11 cellular contexts compared by ENCODE assay signal in the genomic region with DNA sequence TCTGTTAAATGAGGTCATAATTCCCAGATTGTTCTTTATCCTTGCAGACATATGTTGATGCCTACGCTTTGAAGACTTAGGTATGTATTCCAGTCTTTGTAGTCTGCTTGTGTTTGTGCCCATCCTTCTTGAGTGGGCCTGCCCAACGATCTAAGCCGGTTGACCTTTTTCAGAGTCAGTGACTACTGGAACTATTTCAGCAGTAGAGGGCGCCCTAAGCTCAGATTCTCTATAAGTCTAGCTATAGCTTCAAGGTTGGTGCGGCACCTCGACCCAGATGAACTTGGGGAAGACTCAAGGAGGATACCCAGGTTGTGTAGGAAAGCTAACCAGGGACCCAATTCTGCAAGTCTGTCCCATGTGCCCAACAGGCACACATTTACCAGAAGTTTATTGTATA.
DNase-seq lines count a peak whose midpoint lies in the region; ATAC-seq and TF ChIP-seq lines count a peak whose summit lies in the region.
"Had no signal": no experiment of that assay in that cellular context is flagged by ENCODE, and none has a peak within 500 bp of the region (broad histone marks: within the 10 kb centered on the region; RNA-seq: fewer than 3 reads in every experiment).

No MANE protein-coding gene starts in this region.

- H3K4me1 ChIP-seq in A673 (ENCODE audit: insufficient read depth, low read length, poor library complexity, severe bottlenecking) (no peaks in the 10 kb centered on the region), gastroesophageal sphincter (no peaks in the 10 kb centered on the region)

- no TSS peak for BruUV-seq in A673 (replicated peaks; lab: Mats Ljungman, UMichigan)

- H3K9me3 ChIP-seq in A673 (ENCODE audit: low read depth, low read length, poor library complexity, severe bottlenecking) (peaks cover 8% of the 10 kb centered on the region), gastroesophageal sphincter (peaks cover 0 to 45% (median 3%) of the 10 kb centered on the region in 3 donors)

- DNase-seq in A673 (ENCODE audit: low spot score) (peak; percentile 56), ELF-1 (ENCODE audit: low read depth, low spot score) (peak; percentile 59), NCI-H526 treated with DMSO at 0.1 percent for 48 hours (lab: John Stamatoyannopoulos, UW) (peak; percentile 23), erythroblast (lab: John Stamatoyannopoulos, UW) (peak; percentile 22 to 50)
- DNase-seq: activated naive CD4-positive, alpha-beta T cell; foreskin melanocyte; GOT3 had no signal

- ATAC-seq in gastroesophageal sphincter (no peak), GM19452 (IDR thresholded peaks at IDR 0.05; ENCODE audit: unreplicated experiment) (no peak), HG03280 (IDR thresholded peaks at IDR 0.05; ENCODE audit: unreplicated experiment) (no peak), GM21786 (IDR thresholded peaks at IDR 0.05; ENCODE audit: unreplicated experiment) (no peak)

- H3K36me3 ChIP-seq in A673 (ENCODE audit: insufficient read depth, low read length, poor library complexity, severe bottlenecking) (no peaks in the 10 kb centered on the region), gastroesophageal sphincter (no peaks in the 10 kb centered on the region)

- CTCF ChIA-PET in A673 (lab: Charles Lee) = no interaction called here

- POLR2A ChIA-PET in A673 (lab: Charles Lee; ENCODE audit: low non-redundant PET) = no interaction called here

- peak; percentile 54 for TF ChIP-seq CTCF in A673 (conservative IDR thresholded peaks at IDR 0.05; ENCODE audit: low read depth, low read length)
- TF ChIP-seq CTCF in gastroesophageal sphincter (IDR thresholded peaks at IDR 0.05) = no peak

- intact Hi-C loops in A673 (cut with micrococcal nuclease; ENCODE audit: unreplicated experiment) = loop anchor here (2.0 kb wide), 2 partner anchors 156 to 306 kb away; no protein-coding TSS in a partner anchor

- TF ChIP-seq POLR2A in erythroblast (IDR thresholded peaks at IDR 0.05; ENCODE audit: low read length) = no peak
- no peak for TF ChIP-seq POLR2A in gastroesophageal sphincter (IDR thresholded peaks at IDR 0.05)

- H3K4me3 ChIP-seq in A673 (ENCODE audit: low read depth, low read length, poor library complexity, severe bottlenecking) = no peak overlapping the region
- no peak overlapping the region for H3K4me3 ChIP-seq in gastroesophageal sphincter

- H3K27me3 ChIP-seq in A673 (replicated peaks; ENCODE audit: insufficient read depth, low read depth, low read length, poor library complexity) (peaks cover 4% of the 10 kb centered on the region), gastroesophageal sphincter (no peaks in the 10 kb centered on the region)

- TF ChIP-seq EP300 in gastroesophageal sphincter (IDR thresholded peaks at IDR 0.05) = no peak

- H3K27ac ChIP-seq in A673 (ENCODE audit: low read depth, low read length, poor library complexity, severe bottlenecking) (no peak overlapping the region), gastroesophageal sphincter (no peak overlapping the region)

- WGBS in gastroesophageal sphincter (ENCODE audit: low coverage in 1 of 2), 2 donors = 13 to 44% methylated on average over 3 to 6 of the region's 6 CpGs
